Comparison of ENCODE assay signal across 21 cellular contexts in genomic region chr11:94882931-94883330, GRCh38.
DNase-seq lines count a peak whose midpoint lies in the region; ATAC-seq, FAIRE-seq and TF ChIP-seq lines count a peak whose summit lies in the region.
"Had no signal": no experiment of that assay in that cellular context is flagged by ENCODE, and none has a peak within 500 bp of the region (broad histone marks: within the 10 kb centered on the region; RNA-seq: fewer than 3 reads in every experiment).

No MANE protein-coding gene starts in this region.

- in situ Hi-C loops in GM12878 (cut with MboI) = no loop called here

- BruUV-seq in GM12878 (replicated peaks; lab: Mats Ljungman, UMichigan) = no TSS peak

- TF ChIP-seq EP300 in GM12878 (IDR thresholded peaks at IDR 0.05; ENCODE audit: borderline replicate concordance in 1 of 2, control insufficient read depth in 1 of 2, low read depth in 2 of 2, low read length in 2 of 2) = no peak

- FAIRE-seq in GM12878 (lab: Jason Lieb, UNC) = no peak
- FAIRE-seq: D721Med, RCC 7860 had no signal

- H3K27me3 ChIP-seq in BLaER1 (no peaks in the 10 kb centered on the region), GM12878 (replicated peaks in 1 of 2; ENCODE audit: control insufficient read depth in 2 of 2, insufficient read depth in 2 of 2, low read length in 1 of 2) (no peaks in the 10 kb centered on the region; a peak in 1 of 4 replicates), iPS-15b (ENCODE audit: control insufficient read depth, insufficient read depth, low read length) (no peaks in the 10 kb centered on the region)
- H3K27me3 ChIP-seq: BE2C had no signal

- TF ChIP-seq CTCF in GM10248 (IDR thresholded peaks at IDR 0.05; ENCODE audit: control extremely low read depth, extremely low read depth, low read depth, missing control alignments) (no peak), GM12878 (IDR thresholded peaks at IDR 0.05 in 2 of 3, conservative IDR thresholded peaks at IDR 0.05 in 1 of 3; ENCODE audit: control insufficient read depth in 2 of 3, extremely low read depth in 1 of 3, insufficient read depth in 1 of 3, low read depth in 3 of 3, low read length in 3 of 3) (no peak)

- TF ChIP-seq RAD21 in GM12878 (IDR thresholded peaks at IDR 0.05; ENCODE audit: insufficient read depth, low read depth, low read length) = no peak

- H4K20me1 ChIP-seq in BLaER1 (no peaks in the 10 kb centered on the region), GM12878 (ENCODE audit: control insufficient read depth, insufficient read depth) (no peaks in the 10 kb centered on the region)

- WGBS in GM12878 (ENCODE audit: insufficient coverage, insufficient replicate concordance, low lambda C conversion rate, missing lambda C conversion rate) = 66% methylated on average over 2 of the region's 2 CpGs

- H3K27ac ChIP-seq in BLaER1 (no peak overlapping the region), GM12878 (ENCODE audit: control insufficient read depth, insufficient read depth) (no peak overlapping the region)

- SMC1A ChIA-PET in GM12878 (lab: Charles Lee; ENCODE audit: uncharacterized antibody, unreplicated experiment) = interaction anchor here (1.6 kb wide), 1 partner anchor 15 kb away, joined by 4 read pairs; no protein-coding TSS in a partner anchor

- TF ChIP-seq POLR2A in GM12878 (IDR thresholded peaks at IDR 0.05; ENCODE audit: low read depth, low read length) = no peak

- CTCF ChIA-PET in GM10248 (lab: Yijun Ruan, JAX) (interaction anchor here (1.1 to 1.3 kb wide), 3 partner anchors 9 to 260 kb away, joined by 3 read pairs; no protein-coding TSS in a partner anchor), GM12878 (lab: Yijun Ruan, JAX) (no interaction called here)

- DNase-seq in GM10248 (ENCODE audit: extremely low spot score) (peak; percentile 3), GM12878 (ENCODE audit: low read depth, low spot score) (no peak), NCI-H524 treated with DMSO at 0.1 percent for 48 hours (lab: John Stamatoyannopoulos, UW) (no peak), HT-29 (ENCODE audit: low spot score) (no peak)
- no peak for DNase-seq in activated effector memory CD4-positive, alpha-beta T cell treated with anti-CD3 and anti-CD28 coated beads, Interleukin-2, amount 50 U/mL, for 16 hours
- DNase-seq: BE2C; CD8-positive, alpha-beta T cell; GF-D8; GOT3; KBM-7; NCI-H1417 treated with DMSO at 0.1 percent for 48 hours; NCI-H2029 treated with DMSO at 0.1 percent for 48 hours; NCI-H526 treated with DMSO at 0.1 percent for 48 hours; SHP77; SK-N-SH; T-cell had no signal

- H3K4me3 ChIP-seq in BLaER1 (no peak overlapping the region), GM12878 (no peak overlapping the region), iPS-15b (ENCODE audit: low read depth, low read length) (no peak overlapping the region)

- H3K9me3 ChIP-seq in BLaER1 (peaks cover 18% of the 10 kb centered on the region), GM12878 (replicated peaks; ENCODE audit: control insufficient read depth, insufficient read depth, low read length) (no peaks in the 10 kb centered on the region), iPS-15b (ENCODE audit: control insufficient read depth, insufficient read depth, low read length) (no peaks in the 10 kb centered on the region)
- H3K9me3 ChIP-seq: BE2C, SK-N-SH had no signal

- POLR2A ChIA-PET in GM10248 (lab: Yijun Ruan, JAX) = no interaction called here
- POLR2A ChIA-PET in GM12878 (lab: Charles Lee) = no interaction called here

- H3K4me2 ChIP-seq in BLaER1 (peak overlapping the region; percentile 68; the same call in 1 of the 2 replicates), GM12878 (ENCODE audit: control insufficient read depth, insufficient read depth) (no peak overlapping the region)
- H3K4me2 ChIP-seq: SK-N-SH had no signal

- H3K4me1 ChIP-seq in BLaER1 = peaks cover 41% of the 10 kb centered on the region
- no peaks in the 10 kb centered on the region for H3K4me1 ChIP-seq in GM12878 (ENCODE audit: control insufficient read depth, insufficient read depth, low read length)
- peaks cover 2% of the 10 kb centered on the region for H3K4me1 ChIP-seq in iPS-15b (ENCODE audit: control insufficient read depth, insufficient read depth, low read length)
- H3K4me1 ChIP-seq: BE2C had no signal

- H2AFZ ChIP-seq in GM12878 (ENCODE audit: control insufficient read depth, low read depth, low read length) = no peak overlapping the region

- intact Hi-C loops in GM12878 (cut with micrococcal nuclease; ENCODE audit: unreplicated experiment) = no loop called here

- ATAC-seq in GM12878 = peak; percentile 49
- no peak for ATAC-seq in GM19351 (IDR thresholded peaks at IDR 0.05; ENCODE audit: unreplicated experiment)
- ATAC-seq: CD8-positive, alpha-beta T cell; T-cell had no signal

- H3K36me3 ChIP-seq in BLaER1 = peaks cover 57% of the 10 kb centered on the region
- H3K36me3 ChIP-seq in GM12878 (ENCODE audit: control insufficient read depth in 2 of 2, insufficient read depth in 2 of 2, low read length in 1 of 2) = no peaks in the 10 kb centered on the region
- no peaks in the 10 kb centered on the region for H3K36me3 ChIP-seq in iPS-15b (ENCODE audit: control insufficient read depth, insufficient read depth, low read length)

- H3K79me2 ChIP-seq in GM12878 (ENCODE audit: control insufficient read depth, insufficient read depth, low read length) = no peaks in the 10 kb centered on the region

- RAD21 ChIA-PET in GM12878 (lab: Charles Lee; ENCODE audit: unreplicated experiment) = no interaction called here

- H3K9ac ChIP-seq in BLaER1 (no peak overlapping the region), GM12878 (ENCODE audit: control insufficient read depth, insufficient read depth, low read length) (no peak overlapping the region), iPS-15b (ENCODE audit: low read depth, low read length) (peak overlapping the region; percentile 37)
- H3K9ac ChIP-seq: SK-N-SH had no signal

TF ChIP-seq in GM12878, 131 proteins besides CTCF, POLR2A, EP300 and RAD21:
- TF ChIP-seq SMARCA5 (IDR thresholded peaks at IDR 0.05) = no peak
- no peak for TF ChIP-seq BCLAF1 (IDR thresholded peaks at IDR 0.05)
- no peak for TF ChIP-seq ZZZ3 (IDR thresholded peaks at IDR 0.05; ENCODE audit: control insufficient read depth, insufficient read length, low read depth)
- peak; percentile 53; the same call in 1 of the 2 replicates for TF ChIP-seq NR2F1 (conservative IDR thresholded peaks at IDR 0.05)
